8 cellular contexts compared by ENCODE assay signal in genomic region chr7:157016352-157017041, GRCh38. TPM values are rescaled to one million over a fixed set of nuclear protein-coding genes. Genes with fewer than 3 reads are reported as not detected.
DNase-seq lines count a peak whose midpoint lies in the region; ATAC-seq, FAIRE-seq and TF ChIP-seq lines count a peak whose summit lies in the region.

No MANE protein-coding gene starts in this region.

- H3K27ac Mint-ChIP-seq in WTC11: no peak overlapping the region

- ATAC-seq in GM18498 (IDR thresholded peaks at IDR 0.05; ENCODE audit: unreplicated experiment) (peak; percentile 71), GM19438 (IDR thresholded peaks at IDR 0.05; ENCODE audit: low read depth, unreplicated experiment) (peak; percentile 60), HG03135 (IDR thresholded peaks at IDR 0.05; ENCODE audit: unreplicated experiment) (peak; percentile 52), WTC11 (no peak)

- no peak for DNase-seq in bronchial epithelial cell (ENCODE audit: low read depth)
- no peak for DNase-seq in GF-D8 (lab: John Stamatoyannopoulos, UW)
- no peak for DNase-seq in WTC11 (ENCODE audit: low spot score)
- DNase-seq in GDM1 (lab: John Stamatoyannopoulos, UW): no peak
- no peak for DNase-seq in NCI-H2107 treated with DMSO at 0.1 percent for 48 hours (lab: John Stamatoyannopoulos, UW; ENCODE audit: unreplicated experiment)

- POLR2A ChIA-PET in WTC11 (lab: Charles Lee): interaction anchor here (1.1 kb wide), 1 partner anchor 11 kb away, joined by 4 read pairs; no protein-coding TSS in a partner anchor

- TF ChIP-seq CTCF in bronchial epithelial cell (IDR thresholded peaks at IDR 0.05; ENCODE audit: insufficient read depth, low read length, severe bottlenecking): no peak
- TF ChIP-seq CTCF in WTC11 (IDR thresholded peaks at IDR 0.05): no peak

- H3K27me3 Mint-ChIP-seq in WTC11 (ENCODE audit: low read depth): peaks cover 100% of the 10 kb centered on the region

- FAIRE-seq in bronchial epithelial cell (lab: Jason Lieb, UNC): peak; percentile 95

- H3K4me3 ChIP-seq in bronchial epithelial cell (ENCODE audit: low read depth, low read length): no peak overlapping the region

- CTCF ChIA-PET in WTC11 (lab: Charles Lee): interaction anchor here (0.9 to 1.3 kb wide), 4 partner anchors 11 to 67 kb away, joined by 3 to 4 read pairs (median 3); partner anchors contain the start of gene NOM1

- peaks cover 75% of the 10 kb centered on the region for H3K27me3 ChIP-seq in bronchial epithelial cell (ENCODE audit: control insufficient read depth, insufficient read depth, low read length)

- H3K36me3 Mint-ChIP-seq in WTC11: no peaks in the 10 kb centered on the region

- H3K9me3 Mint-ChIP-seq in WTC11: no peaks in the 10 kb centered on the region

- no peaks in the 10 kb centered on the region for H3K36me3 ChIP-seq in bronchial epithelial cell (ENCODE audit: control insufficient read depth, insufficient read depth, low read length)

- no peak overlapping the region for H3K4me3 Mint-ChIP-seq in WTC11

- peaks cover 66% of the 10 kb centered on the region for H3K4me1 Mint-ChIP-seq in WTC11

TF ChIP-seq in WTC11, 78 proteins besides CTCF, POLR2A, EP300 and RAD21:
- no peak for TF ChIP-seq ZNF416 (CRISPR knock-in tag; IDR thresholded peaks at IDR 0.05)
- TF ChIP-seq OVOL2 (CRISPR knock-in tag; IDR thresholded peaks at IDR 0.05; ENCODE audit: borderline replicate concordance): no peak

RNA-seq across cellular contexts. Expression of gene MNX1, which starts 6.0 kb away (rescaled TPM):
- total RNA-seq in bronchial epithelial cell (0.13 TPM in 1 of 2 replicates, not detected in the other), WTC11 (2021) (0.32 to 0.46 TPM (median 0.34 TPM) in 3 replicates)
